ENCODE assay signal across 14 cellular contexts in the genomic region with DNA sequence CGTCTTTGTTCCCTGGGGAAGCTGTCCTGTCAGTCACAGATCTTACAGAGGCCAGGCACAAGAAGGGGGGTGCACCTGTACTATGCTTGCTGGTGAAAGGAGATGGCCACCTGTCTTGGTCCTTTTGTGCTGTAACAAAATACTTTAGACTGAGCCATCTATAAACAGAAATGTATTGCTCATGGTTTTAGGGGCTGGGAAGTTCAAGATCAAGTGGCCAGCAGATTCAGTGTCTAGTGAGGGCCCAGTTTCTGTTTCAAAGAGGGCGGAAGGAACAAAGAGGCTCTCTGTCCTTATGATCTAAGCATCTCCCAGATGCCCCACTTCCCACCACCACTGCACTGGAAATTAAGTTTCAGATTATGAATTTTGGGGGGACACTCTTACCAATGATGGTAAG.
"Had no signal": no experiment of that assay in that cellular context is flagged by ENCODE, and none has a peak within 500 bp of the region (broad histone marks: within the 10 kb centered on the region; RNA-seq: fewer than 3 reads in every experiment).

No MANE protein-coding gene starts in this region.

- H3K27ac ChIP-seq: foreskin keratinocyte, stomach, thoracic aorta had no signal

- H3K4me1 ChIP-seq: foreskin keratinocyte, right atrium auricular region, stomach had no signal

- ATAC-seq: foreskin keratinocyte; left cardiac atrium; naive thymus-derived CD8-positive, alpha-beta T cell had no signal

- DNase-seq: foreskin keratinocyte; immature natural killer cell; kidney; left cardiac atrium; naive thymus-derived CD8-positive, alpha-beta T cell; posterior cingulate gyrus; small intestine; stimulated activated CD4-positive, alpha-beta T cell treated with anti-CD3 and anti-CD28 coated beads, Interleukin-12 subunit alpha, Interleukin-12 subunit beta, amount 100 ng/mL, for 4 hours; stimulated activated naive CD4-positive, alpha-beta T cell; stomach; substantia nigra; trophoblast cell had no signal

- H3K27me3 ChIP-seq: foreskin keratinocyte, right atrium auricular region, stomach had no signal

- H3K4me3 ChIP-seq: right atrium auricular region, stomach, thoracic aorta had no signal

- H3K9me3 ChIP-seq: right atrium auricular region, stomach, thoracic aorta had no signal

- H3K36me3 ChIP-seq: right atrium auricular region, thoracic aorta had no signal
